Comparison of ENCODE assay signal across 10 cellular contexts in genomic region chr7:5237286-5237685, GRCh38. TPM values are rescaled to one million over a fixed set of nuclear protein-coding genes. Genes with fewer than 3 reads are reported as not detected.
DNase-seq lines count a peak whose midpoint lies in the region; ATAC-seq and TF ChIP-seq lines count a peak whose summit lies in the region.
"Had no signal": no experiment of that assay in that cellular context is flagged by ENCODE, and none has a peak within 500 bp of the region (broad histone marks: within the 10 kb centered on the region; RNA-seq: fewer than 3 reads in every experiment).

No MANE protein-coding gene starts in this region.

- H3K36me3 ChIP-seq in hepatocyte (replicated peaks; ENCODE audit: insufficient read depth, low read depth) (no peaks in the 10 kb centered on the region), skeletal muscle satellite cell (ENCODE audit: insufficient read depth, low read length) (peaks cover 14% of the 10 kb centered on the region)

- H4K20me1 ChIP-seq in hepatocyte (ENCODE audit: insufficient read depth, poor library complexity, severe bottlenecking): no peaks in the 10 kb centered on the region

- peaks cover 9% of the 10 kb centered on the region for H3K4me1 ChIP-seq in hepatocyte (ENCODE audit: insufficient read depth)
- H3K4me1 ChIP-seq in skeletal muscle satellite cell (ENCODE audit: control insufficient read depth, insufficient read depth, low read length): peaks cover 10% of the 10 kb centered on the region

- H2AFZ ChIP-seq in hepatocyte: no peak overlapping the region

- H3K9me3 ChIP-seq in hepatocyte (ENCODE audit: low read depth) (no peaks in the 10 kb centered on the region), skeletal muscle satellite cell (replicated peaks; ENCODE audit: low read length) (no peaks in the 10 kb centered on the region)

- no peak overlapping the region for H3K9ac ChIP-seq in skeletal muscle satellite cell (ENCODE audit: low read depth, low read length)

- ATAC-seq in GM21526 (IDR thresholded peaks at IDR 0.05; ENCODE audit: low FRiP score, unreplicated experiment): no peak
- no peak for ATAC-seq in HG02623 (IDR thresholded peaks at IDR 0.05; ENCODE audit: unreplicated experiment)
- ATAC-seq: Panc1 had no signal

- WGBS in hepatocyte (ENCODE audit: low lambda C conversion rate, missing lambda C conversion rate): 78% methylated on average over 20 of the region's 21 CpGs

- TF ChIP-seq CTCF in hepatocyte (IDR thresholded peaks at IDR 0.05; ENCODE audit: poor library complexity): no peak

- H3K27me3 ChIP-seq in hepatocyte (no peaks in the 10 kb centered on the region), skeletal muscle satellite cell (ENCODE audit: control insufficient read depth, insufficient read depth, low read length) (peaks cover 3% of the 10 kb centered on the region)

- H3K79me2 ChIP-seq in hepatocyte: no peaks in the 10 kb centered on the region

- H3K4me3 ChIP-seq in hepatocyte (no peak overlapping the region), skeletal muscle satellite cell (ENCODE audit: low read length) (peak overlapping the region; percentile 53)

- no peaks in the 10 kb centered on the region for H3K9me2 ChIP-seq in hepatocyte (replicated peaks; ENCODE audit: insufficient read depth)

- peak overlapping the region; percentile 41 for H3K4me2 ChIP-seq in hepatocyte
- H3K4me2 ChIP-seq in skeletal muscle satellite cell (ENCODE audit: low read length): peak overlapping the region; percentile 79

- H3K27ac ChIP-seq in hepatocyte: no peak overlapping the region

- DNase-seq in GM04503 (ENCODE audit: low read depth) (peak; percentile 22), anterior cingulate cortex (lab: John Stamatoyannopoulos, UW) (peak in 56 of 58 donors; percentile 8 to 88 (median 62)), hepatocyte (ENCODE audit: low spot score) (peak; percentile 41), NCI-H446 (lab: John Stamatoyannopoulos, UW) (no peak), NCI-H2107 treated with DMSO at 0.1 percent for 48 hours (lab: John Stamatoyannopoulos, UW; ENCODE audit: unreplicated experiment) (no peak)
- DNase-seq: kidney had no signal

RNA-seq across cellular contexts. Expression of gene SLC29A4, which starts 45.5 kb away (rescaled TPM):
- total RNA-seq in hepatocyte: 21.9 and 22.3 TPM in 2 replicates
- 32.6 and 36.1 TPM in 2 replicates for polyA plus RNA-seq in hepatocyte
- total RNA-seq in skeletal muscle satellite cell (2012; rRNA removed): 0.22 and 0.76 TPM in 2 replicates

RNA-seq across cellular contexts. Expression of gene WIPI2, which starts 47.3 kb away (rescaled TPM):
- 58.2 and 59.7 TPM in 2 replicates for total RNA-seq in hepatocyte
- 48.4 and 51.3 TPM in 2 replicates for polyA plus RNA-seq in hepatocyte
- 54.6 and 62.4 TPM in 2 replicates for total RNA-seq in skeletal muscle satellite cell (2012; rRNA removed)

Comparison
In these comparisons a context has a peak if more than half of its experiments do, and no peak if none do; other contexts are left out.
1. DNase-seq: peak in GM04503 (single experiment), anterior cingulate cortex (56 of 58) and hepatocyte (single experiment); none in NCI-H446 (0 of 2) and NCI-H2107 treated with DMSO at 0.1 percent for 48 hours (single experiment).